Comparison of ENCODE assay signal across 8 cellular contexts in genomic region chr20:50730765-50731054, GRCh38. TPM values are rescaled to one million over a fixed set of nuclear protein-coding genes. Genes with fewer than 3 reads are reported as not detected.
DNase-seq lines count a peak whose midpoint lies in the region; ATAC-seq and TF ChIP-seq lines count a peak whose summit lies in the region.

No MANE protein-coding gene starts in this region.

- TF ChIP-seq EP300 in esophagus muscularis mucosa (IDR thresholded peaks at IDR 0.05) = no peak

- peak overlapping the region; percentile 100 for H3K27ac ChIP-seq in Panc1 (ENCODE audit: low read length)
- H3K27ac ChIP-seq in esophagus muscularis mucosa (replicated peaks in 1 of 4) = peak overlapping the region; percentile 62 to 84 (median 77)
- peak overlapping the region; percentile 51 for H3K27ac ChIP-seq in rectal smooth muscle tissue (ENCODE audit: low read depth, low read length)

- ATAC-seq in GM18505 (IDR thresholded peaks at IDR 0.05; ENCODE audit: unreplicated experiment) = no peak
- peak; percentile 79; the same call in 1 of the 2 replicates for ATAC-seq in Panc1
- ATAC-seq in GM18907 (IDR thresholded peaks at IDR 0.05; ENCODE audit: unreplicated experiment) = no peak
- ATAC-seq in GM18511 (IDR thresholded peaks at IDR 0.05; ENCODE audit: unreplicated experiment) = no peak

- WGBS in esophagus muscularis mucosa = 0% methylated on average over 2 of the region's 35 CpGs

- intact Hi-C loops in Panc1 (cut with micrococcal nuclease; ENCODE audit: unreplicated experiment) (no loop called here), esophagus muscularis mucosa (cut with DNase I) (no loop called here)

- in situ Hi-C loops in Panc1 (cut with HindIII; ENCODE audit: low pct_unique_long_range_greater_than_20kb, low sequenced_read_pairs) = loop anchor here (5.0 kb wide), 1 partner anchor 33 kb away; no protein-coding TSS in a partner anchor

- H3K9me3 ChIP-seq in Panc1 (ENCODE audit: control insufficient read depth, insufficient read depth, low read depth, low read length) = no peaks in the 10 kb centered on the region
- H3K9me3 ChIP-seq in esophagus muscularis mucosa = no peaks in the 10 kb centered on the region

- no peak for TF ChIP-seq CTCF in Panc1 (IDR thresholded peaks at IDR 0.05)
- no peak for TF ChIP-seq CTCF in esophagus muscularis mucosa (IDR thresholded peaks at IDR 0.05)

- DNase-seq in Panc1 (ENCODE audit: low read depth, low spot score) (no peak), esophagus muscularis mucosa (ENCODE audit: extremely low spot score) (no peak), cortex of kidney (lab: John Stamatoyannopoulos, UW) (no peak)
- DNase-seq in activated CD4-positive, alpha-beta T cell treated with anti-CD3 and anti-CD28 coated beads for 4 hours = no peak

- H3K4me1 ChIP-seq in Panc1 (ENCODE audit: control insufficient read depth, insufficient read depth, low read length) = peaks cover 53% of the 10 kb centered on the region
- H3K4me1 ChIP-seq in esophagus muscularis mucosa = peaks cover 18 to 25% (median 21%) of the 10 kb centered on the region in 4 donors
- H3K4me1 ChIP-seq in rectal smooth muscle tissue (ENCODE audit: control insufficient read depth, insufficient read depth, low read length) = peaks cover 4% of the 10 kb centered on the region

- no TSS peak for BruUV-seq in Panc1 (replicated peaks; lab: Mats Ljungman, UMichigan)

- H3K4me3 ChIP-seq in Panc1 (ENCODE audit: low read depth in 2 of 2, low read length in 2 of 2) (peak overlapping the region; percentile 60 to 71), esophagus muscularis mucosa (peak overlapping the region; percentile 76 to 91 (median 84)), rectal smooth muscle tissue (ENCODE audit: low read length) (peak overlapping the region; percentile 81)

- peak overlapping the region; percentile 74 for H3K9ac ChIP-seq in rectal smooth muscle tissue (ENCODE audit: low read length)

- CTCF ChIA-PET in Panc1 (lab: Charles Lee) = no interaction called here

- POLR2A ChIA-PET in Panc1 (lab: Charles Lee) = no interaction called here

- H3K36me3 ChIP-seq in Panc1 (ENCODE audit: control insufficient read depth, insufficient read depth, low read length) = peaks cover 10% of the 10 kb centered on the region
- H3K36me3 ChIP-seq in esophagus muscularis mucosa = no peaks in the 10 kb centered on the region
- no peaks in the 10 kb centered on the region for H3K36me3 ChIP-seq in rectal smooth muscle tissue (ENCODE audit: control insufficient read depth, insufficient read depth, low read length)

- H3K27me3 ChIP-seq in Panc1 (ENCODE audit: control insufficient read depth, insufficient read depth, low read length) (no peaks in the 10 kb centered on the region), esophagus muscularis mucosa (no peaks in the 10 kb centered on the region), rectal smooth muscle tissue (ENCODE audit: control insufficient read depth, insufficient read depth, low read length) (no peaks in the 10 kb centered on the region)

- TF ChIP-seq POLR2A in GM18505 (IDR thresholded peaks at IDR 0.05; ENCODE audit: borderline replicate concordance, extremely low read depth, insufficient read depth, insufficient read length) = peak; percentile 61
- no peak for TF ChIP-seq POLR2A in esophagus muscularis mucosa (IDR thresholded peaks at IDR 0.05; ENCODE audit: low read depth)

RNA-seq across cellular contexts. Expression of gene PARD6B, which starts 0.7 kb away (rescaled TPM):
- total RNA-seq in Panc1 (2021; ENCODE audit: unreplicated experiment) (132 TPM), esophagus muscularis mucosa (1 to 10 TPM in 3 of 4 donors, under 1 TPM in 1; 0.99 to 4.2 (median 2.8) TPM)
- polyA plus RNA-seq in Panc1 (2012; ENCODE audit: insufficient read length) = 11.2 TPM

RNA-seq across cellular contexts. Expression of gene RIPOR3, which starts 39.4 kb away (rescaled TPM):
- 92.5 TPM for total RNA-seq in Panc1 (2021; ENCODE audit: unreplicated experiment)
- 97.9 TPM for polyA plus RNA-seq in Panc1 (2012; ENCODE audit: insufficient read length)
- total RNA-seq in esophagus muscularis mucosa = 10 to 100 TPM in 3 of 4 donors, 1 to 10 TPM in 1; 6.1 to 25.7 (median 15.3) TPM

Comparison
In these comparisons a context has a peak if more than half of its experiments do, and no peak if none do; other contexts are left out.
1. RNA of gene PARD6B, which starts 0.7 kb away (total RNA-seq): 132 TPM in Panc1 (single experiment); 0.99 to 4.2 TPM in esophagus muscularis mucosa; every median in the first group is over 10 times any median in the second.
2. Peak in every context shown above with its lines, with median percentiles within 50 percentile points of each other: H3K27ac ChIP-seq and H3K4me3 ChIP-seq.